17 cellular contexts compared by ENCODE assay signal in genomic region chr3:76943671-76944070, GRCh38.
A peak's percentile ranks its signal among the peaks of the same experiment; 100 is the strongest.
DNase-seq lines count a peak whose midpoint lies in the region; TF ChIP-seq lines count a peak whose summit lies in the region.
"Had no signal": no experiment of that assay in that cellular context is flagged by ENCODE, and none has a peak within 500 bp of the region (broad histone marks: within the 10 kb centered on the region; RNA-seq: fewer than 3 reads in every experiment).

No MANE protein-coding gene starts in this region.

- no peaks in the 10 kb centered on the region for H3K4me1 Mint-ChIP-seq in CD4-positive, alpha-beta memory T cell
- H3K4me1 Mint-ChIP-seq: B cell, CD14-positive monocyte had no signal

- H3K4me2 ChIP-seq in OCI-LY3 (ENCODE audit: low read length): peak overlapping the region; percentile 11; the same call in 1 of the 2 replicates
- H3K4me2 ChIP-seq: KMS-11 had no signal

- intact Hi-C loops in A673 (cut with micrococcal nuclease; ENCODE audit: unreplicated experiment): no loop called here
- intact Hi-C loops in CD4-positive, alpha-beta memory T cell (cut with micrococcal nuclease): no loop called here

- H2AFZ ChIP-seq in OCI-LY3 (ENCODE audit: low read depth, low read length): no peak overlapping the region

- no peak for TF ChIP-seq EP300 in tibial nerve (IDR thresholded peaks at IDR 0.05)

- no peak for TF ChIP-seq POLR2A in tibial nerve (IDR thresholded peaks at IDR 0.05)

- DNase-seq in A673 (ENCODE audit: low spot score) (peak; percentile 23), epithelial cell of esophagus (ENCODE audit: low read depth) (peak; percentile 33), tibial nerve (ENCODE audit: low spot score in 2 of 2) (no peak), globus pallidus (ENCODE audit: low spot score) (no peak), SKM-1 treated with dmso at 0.1 percent for 144 hours (lab: John Stamatoyannopoulos, UW; ENCODE audit: unreplicated experiment) (no peak)
- no peak for DNase-seq in CD4-positive, alpha-beta memory T cell
- DNase-seq: DMS79, MV-4-11, NCI-H1694, NCI-H2081 treated with DMSO at 0.1 percent for 48 hours, NCI-H2171 treated with DMSO at 0.1 percent for 48 hours, NCI-H526 had no signal

- CTCF ChIA-PET in A673 (lab: Charles Lee): no interaction called here
- CTCF ChIA-PET in CD4-positive, alpha-beta memory T cell (lab: Charles Lee; ENCODE audit: partially characterized antibody): interaction anchor here (1.1 kb wide), 1 partner anchor 17 kb away, joined by 5 read pairs; no protein-coding TSS in a partner anchor

- H3K27me3 Mint-ChIP-seq in CD4-positive, alpha-beta memory T cell: no peaks in the 10 kb centered on the region
- H3K27me3 Mint-ChIP-seq: B cell had no signal

- POLR2A ChIA-PET in A673 (lab: Charles Lee; ENCODE audit: low non-redundant PET): no interaction called here
- POLR2A ChIA-PET in CD4-positive, alpha-beta memory T cell (lab: Charles Lee; ENCODE audit: partially characterized antibody): no interaction called here

- H3K27ac ChIP-seq in A673 (ENCODE audit: low read depth, low read length, poor library complexity, severe bottlenecking): no peak overlapping the region
- no peak overlapping the region for H3K27ac ChIP-seq in OCI-LY3 (ENCODE audit: low read length)
- peak overlapping the region; percentile 88 for H3K27ac ChIP-seq in mesodermal cell (ENCODE audit: low read depth, low read length, severe bottlenecking)
- no peak overlapping the region for H3K27ac ChIP-seq in CD4-positive, alpha-beta memory T cell (ENCODE audit: low read depth, low read length)
- H3K27ac ChIP-seq in tibial nerve: no peak overlapping the region
- H3K27ac ChIP-seq: KMS-11 had no signal

- no peaks in the 10 kb centered on the region for H3K9me3 ChIP-seq in A673 (ENCODE audit: low read depth, low read length, poor library complexity, severe bottlenecking)
- H3K9me3 ChIP-seq in OCI-LY3 (ENCODE audit: insufficient read depth, low read length): no peaks in the 10 kb centered on the region
- H3K9me3 ChIP-seq in mesodermal cell (ENCODE audit: control insufficient read depth, low read length): no peaks in the 10 kb centered on the region
- peaks cover 0 to 3% of the 10 kb centered on the region in 2 donors for H3K9me3 ChIP-seq in CD4-positive, alpha-beta memory T cell (ENCODE audit: control insufficient read depth in 1 of 2, low read length in 2 of 2)
- no peaks in the 10 kb centered on the region for H3K9me3 ChIP-seq in tibial nerve

- H3K9ac ChIP-seq in OCI-LY3 (ENCODE audit: low read length): no peak overlapping the region
- H3K9ac ChIP-seq: KMS-11 had no signal

- H3K27me3 ChIP-seq in A673 (replicated peaks; ENCODE audit: insufficient read depth, low read depth, low read length, poor library complexity) (no peaks in the 10 kb centered on the region), OCI-LY3 (ENCODE audit: low read depth, low read length) (no peaks in the 10 kb centered on the region), tibial nerve (no peaks in the 10 kb centered on the region)
- no peaks in the 10 kb centered on the region for H3K27me3 ChIP-seq in CD4-positive, alpha-beta memory T cell (ENCODE audit: insufficient read depth, low read length)

- H3K36me3 ChIP-seq in A673 (ENCODE audit: insufficient read depth, low read length, poor library complexity, severe bottlenecking): no peaks in the 10 kb centered on the region
- no peaks in the 10 kb centered on the region for H3K36me3 ChIP-seq in OCI-LY3 (replicated peaks; ENCODE audit: low read depth, low read length)
- no peaks in the 10 kb centered on the region for H3K36me3 ChIP-seq in mesodermal cell (ENCODE audit: control insufficient read depth, insufficient read depth, low read length)
- H3K36me3 ChIP-seq in CD4-positive, alpha-beta memory T cell (ENCODE audit: insufficient read depth, low read length): no peaks in the 10 kb centered on the region
- H3K36me3 ChIP-seq in tibial nerve: no peaks in the 10 kb centered on the region

- no peak for TF ChIP-seq CTCF in A673 (conservative IDR thresholded peaks at IDR 0.05; ENCODE audit: low read depth, low read length)
- TF ChIP-seq CTCF in OCI-LY3 (IDR thresholded peaks at IDR 0.05; ENCODE audit: low read depth, low read length): no peak
- TF ChIP-seq CTCF in epithelial cell of esophagus (IDR thresholded peaks at IDR 0.05; ENCODE audit: insufficient read depth, low read depth, low read length, missing control alignments): no peak
- no peak for TF ChIP-seq CTCF in tibial nerve (IDR thresholded peaks at IDR 0.05)

- H3K9me3 Mint-ChIP-seq in CD4-positive, alpha-beta memory T cell: peaks cover 4 to 23% (median 9%) of the 10 kb centered on the region in 8 donors

- H3K4me3 ChIP-seq in A673 (ENCODE audit: low read depth, low read length, poor library complexity, severe bottlenecking) (no peak overlapping the region), OCI-LY3 (ENCODE audit: low read length) (no peak overlapping the region), epithelial cell of esophagus (ENCODE audit: low read length) (no peak overlapping the region), mesodermal cell (ENCODE audit: extremely low read depth, insufficient read depth, low read length, poor library complexity, severe bottlenecking) (no peak overlapping the region), tibial nerve (no peak overlapping the region)
- no peak overlapping the region for H3K4me3 ChIP-seq in CD4-positive, alpha-beta memory T cell (ENCODE audit: low read length in 2 of 2)

- H3K79me2 ChIP-seq in OCI-LY3 (ENCODE audit: low read length): no peaks in the 10 kb centered on the region

- BruUV-seq in A673 (replicated peaks; lab: Mats Ljungman, UMichigan): no TSS peak

- H3K27ac Mint-ChIP-seq in CD4-positive, alpha-beta memory T cell: no peak overlapping the region
- H3K27ac Mint-ChIP-seq: B cell, CD14-positive monocyte had no signal

- no peaks in the 10 kb centered on the region for H4K20me1 ChIP-seq in OCI-LY3 (ENCODE audit: insufficient read depth, low read length)

- H3K4me3 Mint-ChIP-seq in CD4-positive, alpha-beta memory T cell: no peak overlapping the region
- H3K4me3 Mint-ChIP-seq: B cell, CD14-positive monocyte had no signal

- H3K4me1 ChIP-seq in A673 (ENCODE audit: insufficient read depth, low read length, poor library complexity, severe bottlenecking) (no peaks in the 10 kb centered on the region), OCI-LY3 (ENCODE audit: low read length) (peaks cover 18% of the 10 kb centered on the region), mesodermal cell (ENCODE audit: control insufficient read depth, insufficient read depth, low read length, poor library complexity, severe bottlenecking) (peaks cover 4% of the 10 kb centered on the region), tibial nerve (no peaks in the 10 kb centered on the region)
- no peaks in the 10 kb centered on the region for H3K4me1 ChIP-seq in CD4-positive, alpha-beta memory T cell (ENCODE audit: insufficient read depth, low read length)

- WGBS in mesodermal cell (ENCODE audit: insufficient coverage in 2 of 2), 2 experiments: no CpG with 5 or more reads among the region's 3 CpGs
- 43 to 59% methylated on average over 3 of the region's 3 CpGs for WGBS in tibial nerve, 2 donors

- H3K36me3 Mint-ChIP-seq in CD4-positive, alpha-beta memory T cell: no peaks in the 10 kb centered on the region
- H3K36me3 Mint-ChIP-seq: CD14-positive monocyte had no signal

Comparison
In these comparisons a context has a peak if more than half of its experiments do, and no peak if none do; other contexts are left out.
1. DNase-seq: peak in A673 (single experiment) and epithelial cell of esophagus (single experiment); none in CD4-positive, alpha-beta memory T cell (0 of 5), tibial nerve (0 of 2), globus pallidus (single experiment) and SKM-1 treated with dmso at 0.1 percent for 144 hours (single experiment).